19 cellular contexts compared by ENCODE assay signal in the genomic region with DNA sequence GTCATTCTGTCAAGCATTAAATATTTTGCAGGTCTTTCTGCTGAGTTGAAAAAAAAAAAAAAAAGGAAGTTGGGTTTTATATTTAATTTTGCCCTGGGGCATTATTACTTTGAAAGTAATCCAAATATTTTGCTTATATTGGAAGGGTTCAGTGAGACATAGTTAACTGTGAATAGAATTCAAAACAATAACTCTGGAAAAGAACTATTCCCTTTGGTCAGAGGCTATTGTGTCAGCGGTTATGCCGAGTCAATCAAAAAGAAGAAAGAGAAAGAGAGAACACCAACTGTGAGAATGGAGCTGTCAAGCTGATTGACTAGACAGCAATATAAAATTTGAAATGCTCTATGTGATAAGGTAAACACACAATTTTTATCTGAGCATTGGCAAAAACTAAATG.
"Had no signal": no experiment of that assay in that cellular context is flagged by ENCODE, and none has a peak within 500 bp of the region (broad histone marks: within the 10 kb centered on the region; RNA-seq: fewer than 3 reads in every experiment).

No MANE protein-coding gene starts in this region.

- H3K4me1 Mint-ChIP-seq: activated CD4-positive, alpha-beta T cell treated with anti-CD3 and anti-CD28 coated beads, Interleukin-2, amount 10 ng/mL, durations not matched to agents 7 days and 5 days had no signal

- H3K27me3 Mint-ChIP-seq: activated CD4-positive, alpha-beta T cell treated with anti-CD3 and anti-CD28 coated beads, Interleukin-2, amount 10 ng/mL, durations not matched to agents 7 days and 5 days; naive B cell had no signal

- H3K27ac ChIP-seq: adrenal gland, body of pancreas, colonic mucosa, pancreas, thyroid gland had no signal

- H3K36me3 ChIP-seq: adrenal gland, colonic mucosa, pancreas, thyroid gland had no signal

- H3K27ac Mint-ChIP-seq: activated CD4-positive, alpha-beta T cell treated with anti-CD3 and anti-CD28 coated beads, Interleukin-2, amount 10 ng/mL, durations not matched to agents 7 days and 5 days had no signal

- H3K9me3 Mint-ChIP-seq: activated CD4-positive, alpha-beta T cell treated with anti-CD3 and anti-CD28 coated beads, Interleukin-2, amount 10 ng/mL, durations not matched to agents 7 days and 5 days; naive B cell had no signal

- ATAC-seq: activated T-cell treated with anti-CD3 and anti-CD28 coated beads, Interleukin-2, amount 50 U/mL, for 4 hours; body of pancreas; esophagus mucosa; mucosa of descending colon; pancreas had no signal

- H3K4me3 Mint-ChIP-seq: activated CD4-positive, alpha-beta T cell treated with anti-CD3 and anti-CD28 coated beads, Interleukin-2, amount 10 ng/mL, durations not matched to agents 7 days and 5 days; activated T-cell treated with anti-CD3 and anti-CD28 coated beads, Interleukin-2, amount 50 U/mL, for 4 hours had no signal

- H3K9me3 ChIP-seq: adrenal gland, body of pancreas, colonic mucosa, mucosa of descending colon, pancreas, thyroid gland had no signal

- FAIRE-seq: pancreas had no signal

- H3K4me1 ChIP-seq: colonic mucosa had no signal

- H3K36me3 Mint-ChIP-seq: naive B cell had no signal

- H3K4me3 ChIP-seq: adrenal gland, body of pancreas, colonic mucosa, mucosa of descending colon, pancreas, thyroid gland had no signal

- DNase-seq: activated CD4-positive, alpha-beta T cell treated with anti-CD3 and anti-CD28 coated beads, Interleukin-2, amount 10 ng/mL, durations not matched to agents 7 days and 5 days; activated CD8-positive, alpha-beta memory T cell treated with anti-CD3 and anti-CD28 coated beads, Interleukin-2, amount 50 U/mL, for 4 hours; activated effector memory CD4-positive, alpha-beta T cell treated with Interleukin-2 at 50 U/mL for 16 hours; activated naive CD4-positive, alpha-beta T cell treated with anti-CD3 and anti-CD28 coated beads, Interleukin-2, amount 50 U/mL, for 16 hours; activated T-cell treated with anti-CD3 and anti-CD28 coated beads, Interleukin-2, amount 50 U/mL, for 4 hours; adrenal gland; body of pancreas; central memory CD4-positive, alpha-beta T cell; colonic mucosa; effector CD4-positive, alpha-beta T cell; mesenchymal stem cell; mucosa of descending colon; naive B cell; pancreas; stimulated activated CD8-positive, alpha-beta memory T cell treated with anti-CD3 and anti-CD28 coated beads, Interleukin-4, amount 100 ng/mL, for 48 hours; stimulated activated naive CD4-positive, alpha-beta T cell treated with Interleukin-2 at 50 U/mL for 16 hours; T1000; thyroid gland had no signal

- H3K27me3 ChIP-seq: adrenal gland, body of pancreas, colonic mucosa, pancreas, thyroid gland had no signal
